In the genomic region with DNA sequence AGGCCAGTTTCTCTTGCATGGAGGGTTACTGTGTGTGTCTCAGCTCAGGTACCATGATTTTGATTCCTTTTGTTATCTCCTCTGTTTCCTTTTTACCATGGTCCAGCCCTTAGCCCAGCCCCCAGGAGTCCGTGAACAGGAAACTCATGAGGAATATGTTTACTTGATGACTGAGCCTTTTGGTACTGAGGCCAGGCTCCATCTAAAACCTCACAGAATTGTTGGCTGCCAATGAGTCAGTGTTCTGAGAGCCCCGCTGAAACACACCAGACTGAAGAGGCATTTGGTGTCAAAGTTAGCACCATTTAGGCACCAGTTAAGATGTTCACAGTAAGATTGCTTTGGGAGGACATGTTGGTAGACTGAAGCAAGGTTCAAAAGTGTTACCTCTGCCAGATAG, we compare ENCODE assay signal across 13 cellular contexts.
DNase-seq lines count a peak whose midpoint lies in the region; ATAC-seq and TF ChIP-seq lines count a peak whose summit lies in the region.
"Had no signal": no experiment of that assay in that cellular context is flagged by ENCODE, and none has a peak within 500 bp of the region (broad histone marks: within the 10 kb centered on the region; RNA-seq: fewer than 3 reads in every experiment).

No MANE protein-coding gene starts in this region.

- POLR2A ChIA-PET in AG04450 (lab: Yijun Ruan, JAX): interaction anchor here (0.9 kb wide), 1 partner anchor 256 kb away, joined by 4 read pairs; no protein-coding TSS in a partner anchor
- POLR2A ChIA-PET in activated CD4-positive, alpha-beta memory T cell treated with anti-CD3 and anti-CD28 coated beads for 36 hours (lab: Charles Lee): no interaction called here

- H3K9me3 ChIP-seq in AG04450 (ENCODE audit: control insufficient read depth, insufficient read depth, low read length): no peaks in the 10 kb centered on the region
- H3K9me3 ChIP-seq: BE2C had no signal

- intact Hi-C loops in activated CD4-positive, alpha-beta memory T cell treated with anti-CD3 and anti-CD28 coated beads for 36 hours (cut with micrococcal nuclease): no loop called here

- H3K36me3 Mint-ChIP-seq in HFFc6 (ENCODE audit: low read depth): peaks cover 6% of the 10 kb centered on the region; the same call in 1 of the 2 replicates
- peaks cover 30% of the 10 kb centered on the region for H3K36me3 Mint-ChIP-seq in memory B cell
- H3K36me3 Mint-ChIP-seq in activated CD4-positive, alpha-beta memory T cell treated with anti-CD3 and anti-CD28 coated beads for 36 hours: no peaks in the 10 kb centered on the region
- H3K36me3 Mint-ChIP-seq: activated naive CD4-positive, alpha-beta T cell treated with anti-CD3 and anti-CD28 coated beads, Interleukin-2, amount 10 ng/mL, durations not matched to agents 7 days and 5 days; T-cell had no signal

- H3K27me3 Mint-ChIP-seq in HFFc6 (ENCODE audit: insufficient read depth): peaks cover 3% of the 10 kb centered on the region
- no peaks in the 10 kb centered on the region for H3K27me3 Mint-ChIP-seq in memory B cell
- H3K27me3 Mint-ChIP-seq in activated CD4-positive, alpha-beta memory T cell treated with anti-CD3 and anti-CD28 coated beads for 36 hours: peaks cover 8% of the 10 kb centered on the region

- DNase-seq in AG04450 (ENCODE audit: low read depth, low spot score) (peak; percentile 57), HFFc6 (peak; percentile 78), astrocyte of the spinal cord (ENCODE audit: low read depth, low spot score) (peak; percentile 87), memory B cell (ENCODE audit: low spot score in 2 of 2) (no peak), NCI-H1436 treated with DMSO at 0.1 percent for 48 hours (lab: John Stamatoyannopoulos, UW) (no peak), NCI-H69 (lab: John Stamatoyannopoulos, UW) (no peak)
- no peak for DNase-seq in activated CD4-positive, alpha-beta memory T cell treated with anti-CD3 and anti-CD28 coated beads for 36 hours
- DNase-seq: activated CD8-positive, alpha-beta T cell treated with anti-CD3 and anti-CD28 coated beads for 36 hours; activated naive CD4-positive, alpha-beta T cell treated with anti-CD3 and anti-CD28 coated beads, Interleukin-2, amount 10 ng/mL, durations not matched to agents 7 days and 5 days; BE2C; NCI-H1930; T-cell had no signal

- CTCF ChIA-PET in AG04450 (lab: Charles Lee): interaction anchor here (0.8 to 2.0 kb wide), 10 partner anchors 9 to 337 kb away, joined by 3 to 21 read pairs (median 8); no protein-coding TSS in a partner anchor
- CTCF ChIA-PET in activated CD4-positive, alpha-beta memory T cell treated with anti-CD3 and anti-CD28 coated beads for 36 hours (lab: Charles Lee): interaction anchor here (0.8 to 1.1 kb wide), 2 partner anchors 259 to 333 kb away, joined by 3 to 9 read pairs; no protein-coding TSS in a partner anchor

- H3K4me3 ChIP-seq in AG04450 (ENCODE audit: low read depth, low read length) (no peak overlapping the region; the same call in 1 of the 2 replicates), astrocyte of the spinal cord (ENCODE audit: low read depth, low read length) (no peak overlapping the region)

- peaks cover 2% of the 10 kb centered on the region for H3K27me3 ChIP-seq in AG04450 (ENCODE audit: control insufficient read depth, insufficient read depth, low read length)
- H3K27me3 ChIP-seq: BE2C had no signal

- H3K4me3 Mint-ChIP-seq in HFFc6: peak overlapping the region; percentile 58
- H3K4me3 Mint-ChIP-seq in memory B cell: peak overlapping the region; percentile 48
- H3K4me3 Mint-ChIP-seq in activated CD4-positive, alpha-beta memory T cell treated with anti-CD3 and anti-CD28 coated beads for 36 hours: no peak overlapping the region
- H3K4me3 Mint-ChIP-seq: activated CD8-positive, alpha-beta T cell treated with anti-CD3 and anti-CD28 coated beads for 36 hours; activated naive CD4-positive, alpha-beta T cell treated with anti-CD3 and anti-CD28 coated beads, Interleukin-2, amount 10 ng/mL, durations not matched to agents 7 days and 5 days; T-cell had no signal

- in situ Hi-C loops in astrocyte of the spinal cord (cut with HindIII; ENCODE audit: low sequenced_read_pairs): loop anchor here (25.0 kb wide), 1 partner anchor 256 kb away; the partner anchor contains the start of gene CRYGS

- H3K4me1 Mint-ChIP-seq in HFFc6 (ENCODE audit: low read depth): peaks cover 53% of the 10 kb centered on the region
- peaks cover 17% of the 10 kb centered on the region for H3K4me1 Mint-ChIP-seq in memory B cell
- peaks cover 5% of the 10 kb centered on the region for H3K4me1 Mint-ChIP-seq in activated CD4-positive, alpha-beta memory T cell treated with anti-CD3 and anti-CD28 coated beads for 36 hours (ENCODE audit: low read depth)
- H3K4me1 Mint-ChIP-seq: activated naive CD4-positive, alpha-beta T cell treated with anti-CD3 and anti-CD28 coated beads, Interleukin-2, amount 10 ng/mL, durations not matched to agents 7 days and 5 days; T-cell had no signal

- ATAC-seq in memory B cell (ENCODE audit: low read depth) (peak; percentile 35), GM19397 (IDR thresholded peaks at IDR 0.05; ENCODE audit: unreplicated experiment) (no peak)
- ATAC-seq: activated CD8-positive, alpha-beta T cell treated with anti-CD3 and anti-CD28 coated beads for 36 hours; T-cell had no signal

- H3K27ac ChIP-seq in AG04450 (ENCODE audit: low read depth, low read length): no peak overlapping the region

- H3K27ac Mint-ChIP-seq in HFFc6: peak overlapping the region; percentile 47
- H3K27ac Mint-ChIP-seq in memory B cell: peak overlapping the region; percentile 87
- H3K27ac Mint-ChIP-seq in activated CD4-positive, alpha-beta memory T cell treated with anti-CD3 and anti-CD28 coated beads for 36 hours: no peak overlapping the region
- H3K27ac Mint-ChIP-seq: activated CD8-positive, alpha-beta T cell treated with anti-CD3 and anti-CD28 coated beads for 36 hours; activated naive CD4-positive, alpha-beta T cell treated with anti-CD3 and anti-CD28 coated beads, Interleukin-2, amount 10 ng/mL, durations not matched to agents 7 days and 5 days; T-cell had no signal

- H3K9me3 Mint-ChIP-seq in HFFc6 (no peaks in the 10 kb centered on the region; the same call in 1 of the 2 replicates), memory B cell (peaks cover 3% of the 10 kb centered on the region)
- no peaks in the 10 kb centered on the region for H3K9me3 Mint-ChIP-seq in activated CD4-positive, alpha-beta memory T cell treated with anti-CD3 and anti-CD28 coated beads for 36 hours
- H3K9me3 Mint-ChIP-seq: activated CD8-positive, alpha-beta T cell treated with anti-CD3 and anti-CD28 coated beads for 36 hours; activated naive CD4-positive, alpha-beta T cell treated with anti-CD3 and anti-CD28 coated beads, Interleukin-2, amount 10 ng/mL, durations not matched to agents 7 days and 5 days; T-cell had no signal

- TF ChIP-seq CTCF in AG04450 (IDR thresholded peaks at IDR 0.05; ENCODE audit: low read depth, low read length) (no peak), HFFc6 (IDR thresholded peaks at IDR 0.05) (no peak), astrocyte of the spinal cord (IDR thresholded peaks at IDR 0.05; ENCODE audit: low read depth, low read length) (no peak)

Comparison
In these comparisons a context has a peak if more than half of its experiments do, and no peak if none do; other contexts are left out.
1. DNase-seq: peak in AG04450 (single experiment), HFFc6 (single experiment) and astrocyte of the spinal cord (single experiment); none in memory B cell (0 of 2), NCI-H1436 treated with DMSO at 0.1 percent for 48 hours (single experiment), NCI-H69 (single experiment) and activated CD4-positive, alpha-beta memory T cell treated with anti-CD3 and anti-CD28 coated beads for 36 hours (single experiment).